ENCODE assay signal across 11 cellular contexts in the genomic region with DNA sequence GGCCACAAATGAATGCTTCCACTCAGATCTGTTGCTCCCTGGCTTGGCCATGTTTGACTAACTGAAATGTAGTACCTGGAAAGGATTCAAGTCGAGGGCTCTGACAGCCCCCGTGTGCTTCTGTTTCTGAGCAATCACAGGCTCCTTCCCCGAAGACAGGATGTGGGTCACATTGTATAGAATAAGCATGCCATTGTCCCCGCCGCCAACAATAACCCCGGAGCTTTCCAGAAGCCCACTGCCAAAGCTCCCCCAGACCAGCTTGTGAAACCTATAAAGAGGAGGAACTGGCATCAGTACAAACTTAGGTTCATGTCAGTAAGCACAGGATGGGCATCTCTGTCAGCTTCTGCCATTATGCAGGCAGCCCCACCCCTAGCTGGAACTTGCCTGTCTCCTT. TPM values are rescaled to one million over a fixed set of nuclear protein-coding genes. Genes with fewer than 3 reads are reported as not detected.
A peak's percentile ranks its signal among the peaks of the same experiment; 100 is the strongest.
DNase-seq lines count a peak whose midpoint lies in the region; ATAC-seq and TF ChIP-seq lines count a peak whose summit lies in the region.
"Had no signal": no experiment of that assay in that cellular context is flagged by ENCODE, and none has a peak within 500 bp of the region (broad histone marks: within the 10 kb centered on the region; RNA-seq: fewer than 3 reads in every experiment).

No MANE protein-coding gene starts in this region.

- H3K27me3 ChIP-seq in CD8-positive, alpha-beta memory T cell (ENCODE audit: insufficient read depth, low read length, poor library complexity, severe bottlenecking) = no peaks in the 10 kb centered on the region
- H3K27me3 ChIP-seq in tibial artery = no peaks in the 10 kb centered on the region
- H3K27me3 ChIP-seq: spleen, thyroid gland had no signal

- H3K36me3 Mint-ChIP-seq in CD8-positive, alpha-beta memory T cell = peaks cover 12 to 38% (median 15%) of the 10 kb centered on the region in 3 donors

- H3K27ac ChIP-seq in CD8-positive, alpha-beta memory T cell (ENCODE audit: low read depth, low read length) = no peak overlapping the region
- H3K27ac ChIP-seq in tibial artery = no peak overlapping the region
- H3K27ac ChIP-seq: thyroid gland had no signal

- no peaks in the 10 kb centered on the region for H3K27me3 Mint-ChIP-seq in CD8-positive, alpha-beta memory T cell

- H3K4me3 Mint-ChIP-seq in CD8-positive, alpha-beta memory T cell = peak overlapping the region in 6 of 7 donors; percentile 44 to 78 (median 72)

- peak in 3 of 5 donors; percentile 28 to 54 (median 39) for DNase-seq in CD8-positive, alpha-beta memory T cell
- peak; percentile 59 to 63 for DNase-seq in activated CD4-positive, alpha-beta T cell treated with anti-CD3 and anti-CD28 coated beads for 4 hours
- peak; percentile 46 for DNase-seq in activated naive CD4-positive, alpha-beta T cell treated with Interleukin-2 at 50 U/mL for 16 hours
- peak; percentile 68 for DNase-seq in stimulated activated CD4-positive, alpha-beta T cell treated with anti-CD3 and anti-CD28 coated beads, Interleukin-15, amount 100 ng/mL, for 24 hours
- DNase-seq in tibial artery (no peak), islet precursor cell (no peak), GM19240 (ENCODE audit: insufficient read length, low spot score) (no peak)
- DNase-seq: NCI-H1436 treated with DMSO at 0.1 percent for 48 hours, spleen, thyroid gland had no signal

- intact Hi-C loops in tibial artery (cut with DNase I; ENCODE audit: low total_unique reads) = no loop called here

- H3K4me1 Mint-ChIP-seq in CD8-positive, alpha-beta memory T cell = peaks cover 63 to 68% (median 63%) of the 10 kb centered on the region in 3 donors

- H3K4me3 ChIP-seq in CD8-positive, alpha-beta memory T cell (ENCODE audit: low read length) = peak overlapping the region; percentile 0
- H3K4me3 ChIP-seq in tibial artery = no peak overlapping the region
- H3K4me3 ChIP-seq: spleen, thyroid gland had no signal

- peak overlapping the region; percentile 65 to 97 (median 92) for H3K27ac Mint-ChIP-seq in CD8-positive, alpha-beta memory T cell

- H3K9me3 Mint-ChIP-seq in CD8-positive, alpha-beta memory T cell = no peaks in the 10 kb centered on the region

- no peaks in the 10 kb centered on the region for H3K9me3 ChIP-seq in CD8-positive, alpha-beta memory T cell (ENCODE audit: low read length)
- H3K9me3 ChIP-seq in tibial artery = no peaks in the 10 kb centered on the region
- H3K9me3 ChIP-seq: spleen, thyroid gland had no signal

- peaks cover 22% of the 10 kb centered on the region for H3K36me3 ChIP-seq in CD8-positive, alpha-beta memory T cell (ENCODE audit: insufficient read depth, low read length)
- H3K36me3 ChIP-seq in tibial artery = peaks cover 9 to 72% (median 47%) of the 10 kb centered on the region in 3 donors
- H3K36me3 ChIP-seq: thyroid gland had no signal

- TF ChIP-seq CTCF in tibial artery (IDR thresholded peaks at IDR 0.05) = no peak

- no peak for ATAC-seq in HG03439 (IDR thresholded peaks at IDR 0.05; ENCODE audit: unreplicated experiment)

- H3K4me1 ChIP-seq in CD8-positive, alpha-beta memory T cell (ENCODE audit: insufficient read depth, low read length) = peaks cover 50% of the 10 kb centered on the region
- H3K4me1 ChIP-seq in tibial artery = no peaks in the 10 kb centered on the region
- H3K4me1 ChIP-seq: thyroid gland had no signal

- CTCF ChIA-PET in CD8-positive, alpha-beta memory T cell (lab: Charles Lee) = interaction anchor here (0.8 to 6.5 kb wide), 18 partner anchors 9 to 177 kb away, joined by 3 to 80 read pairs (median 9); a partner anchor contains a TSS

- POLR2A ChIA-PET in CD8-positive, alpha-beta memory T cell (lab: Charles Lee) = interaction anchor here (0.8 to 1.0 kb wide), 3 partner anchors 10 to 27 kb away, joined by 3 to 6 read pairs (median 4); a partner anchor contains a TSS

RNA-seq across cellular contexts. Expression of a gene that starts 10.4 kb away (rescaled TPM):
- total RNA-seq in CD8-positive, alpha-beta memory T cell = 10 to 100 TPM; 15.4 to 15.8 TPM
- polyA plus RNA-seq in CD8-positive, alpha-beta memory T cell = 2.3 TPM

RNA-seq across cellular contexts. Expression of a gene that starts 20.4 kb away (rescaled TPM):
- 100 to 1,000 TPM; 242 to 246 TPM for total RNA-seq in CD8-positive, alpha-beta memory T cell
- 488 TPM for polyA plus RNA-seq in CD8-positive, alpha-beta memory T cell

RNA-seq across cellular contexts. Expression of a gene that starts 26.5 kb away (rescaled TPM):
- total RNA-seq in CD8-positive, alpha-beta memory T cell = 10 to 100 TPM; 48.6 to 52.8 TPM
- 29.7 TPM for polyA plus RNA-seq in CD8-positive, alpha-beta memory T cell

RNA-seq across cellular contexts. Expression of a gene that starts 46.4 kb away (rescaled TPM):
- total RNA-seq in CD8-positive, alpha-beta memory T cell = not detected
- polyA plus RNA-seq in CD8-positive, alpha-beta memory T cell = not detected
- total RNA-seq: spleen, thyroid gland had no signal

Comparison
In these comparisons a context has a peak if more than half of its experiments do, and no peak if none do; other contexts are left out.
1. DNase-seq: peak in CD8-positive, alpha-beta memory T cell (3 of 5), activated CD4-positive, alpha-beta T cell treated with anti-CD3 and anti-CD28 coated beads for 4 hours (2 of 2), activated naive CD4-positive, alpha-beta T cell treated with Interleukin-2 at 50 U/mL for 16 hours (single experiment) and stimulated activated CD4-positive, alpha-beta T cell treated with anti-CD3 and anti-CD28 coated beads, Interleukin-15, amount 100 ng/mL, for 24 hours (single experiment); none in tibial artery (0 of 2), islet precursor cell (single experiment) and GM19240 (single experiment).